ENCODE assay signal across 8 cellular contexts in genomic region chr3:9809615-9810356, GRCh38. TPM values are rescaled to one million over a fixed set of nuclear protein-coding genes. Genes with fewer than 3 reads are reported as not detected.
A peak's percentile ranks its signal among the peaks of the same experiment; 100 is the strongest.
DNase-seq lines count a peak whose midpoint lies in the region; ATAC-seq and TF ChIP-seq lines count a peak whose summit lies in the region.

Gene TTLL3 (plus strand): TSS chr3:9810262. CDS start chr3:9810662, 400 bp downstream.

- H3K27ac ChIP-seq in CD8-positive, alpha-beta memory T cell (ENCODE audit: low read depth, low read length), result peak within 1 kb of the TSS; percentile 71
- H3K27ac ChIP-seq in KMS-11 (peak within 1 kb of the TSS; percentile 39; the same call in 1 of the 2 replicates), cardiac muscle cell (peak within 1 kb of the TSS; percentile 45), ovary (peak within 1 kb of the TSS; percentile 54 to 92)

- H3K9me3 ChIP-seq in CD8-positive, alpha-beta memory T cell (ENCODE audit: low read length), result no peaks in the 10 kb centered on the region
- H3K9me3 ChIP-seq in cardiac muscle cell (ENCODE audit: low read depth) (no peaks in the 10 kb centered on the region), ovary (no peaks in the 10 kb centered on the region)

- no peaks in the 10 kb centered on the region for H3K79me2 ChIP-seq in KMS-11 (ENCODE audit: insufficient read depth, low read depth)

- no peak for TF ChIP-seq CTCF in KMS-11 (conservative IDR thresholded peaks at IDR 0.05; ENCODE audit: low read depth, low read length)
- TF ChIP-seq CTCF in cardiac muscle cell (IDR thresholded peaks at IDR 0.05; ENCODE audit: low read depth, low read length), result no peak
- TF ChIP-seq CTCF in ovary (IDR thresholded peaks at IDR 0.05), result no peak

- CTCF ChIA-PET in CD8-positive, alpha-beta memory T cell (lab: Charles Lee), result interaction anchor here (0.9 to 1.8 kb wide), 4 partner anchors 17 to 61 kb away, joined by 3 to 6 read pairs (median 4); partner anchors contain the start of genes ARPC4 and TADA3

- H4K20me1 ChIP-seq in KMS-11 (ENCODE audit: insufficient read depth), result no peaks in the 10 kb centered on the region

- peak within 1 kb of the TSS; percentile 63 for H3K4me3 ChIP-seq in CD8-positive, alpha-beta memory T cell (ENCODE audit: low read length)
- peak within 1 kb of the TSS; percentile 27 for H3K4me3 ChIP-seq in KMS-11 (IDR thresholded peaks at IDR 0.05; ENCODE audit: insufficient read depth, low read depth, low read length)
- H3K4me3 ChIP-seq in cardiac muscle cell, result peak within 1 kb of the TSS; percentile 44
- peak within 1 kb of the TSS; percentile 65 for H3K4me3 ChIP-seq in ovary

- no peaks in the 10 kb centered on the region for H3K27me3 Mint-ChIP-seq in CD8-positive, alpha-beta memory T cell

- intact Hi-C loops in ovary (cut with DNase I), result no loop called here

- H3K9ac ChIP-seq in KMS-11, result peak within 1 kb of the TSS; percentile 51; the same call in 1 of the 2 replicates

- H3K4me1 ChIP-seq in CD8-positive, alpha-beta memory T cell (ENCODE audit: insufficient read depth, low read length), result peaks cover 28% of the 10 kb centered on the region
- H3K4me1 ChIP-seq in KMS-11 (ENCODE audit: low read depth, poor library complexity, severe bottlenecking), result peaks cover 11% of the 10 kb centered on the region
- peaks cover 11% of the 10 kb centered on the region for H3K4me1 ChIP-seq in cardiac muscle cell (ENCODE audit: low read depth)
- peaks cover 8% of the 10 kb centered on the region for H3K4me1 ChIP-seq in ovary (ENCODE audit: insufficient read depth)

- H3K27me3 ChIP-seq in CD8-positive, alpha-beta memory T cell (ENCODE audit: insufficient read depth, low read length, poor library complexity, severe bottlenecking), result no peaks in the 10 kb centered on the region
- no peaks in the 10 kb centered on the region for H3K27me3 ChIP-seq in KMS-11 (ENCODE audit: insufficient read depth, low read depth)
- no peaks in the 10 kb centered on the region for H3K27me3 ChIP-seq in cardiac muscle cell
- H3K27me3 ChIP-seq in ovary, result no peaks in the 10 kb centered on the region

- peak within 1 kb of the TSS; percentile 87 to 98 (median 92) for H3K4me3 Mint-ChIP-seq in CD8-positive, alpha-beta memory T cell

- no peaks in the 10 kb centered on the region for H3K9me3 Mint-ChIP-seq in CD8-positive, alpha-beta memory T cell

- peaks cover 0 to 38% (median 0%) of the 10 kb centered on the region in 3 donors for H3K36me3 Mint-ChIP-seq in CD8-positive, alpha-beta memory T cell

- peak; percentile 17 for TF ChIP-seq POLR2A in ovary (IDR thresholded peaks at IDR 0.05)

- POLR2A ChIA-PET in CD8-positive, alpha-beta memory T cell (lab: Charles Lee), result interaction anchor here (0.7 to 3.0 kb wide), 7 partner anchors 10 to 138 kb away, joined by 3 to 37 read pairs (median 4); partner anchors contain the start of genes ARPC4, JAGN1 and TADA3

- H3K27ac Mint-ChIP-seq in CD8-positive, alpha-beta memory T cell, result peak within 1 kb of the TSS; percentile 90 to 100 (median 98)

- peak; percentile 29 to 66 (median 40) for DNase-seq in CD8-positive, alpha-beta memory T cell
- DNase-seq in SW 1271 (lab: John Stamatoyannopoulos, UW) (peak; percentile 32 to 71), amniotic epithelial cell (ENCODE audit: low read depth) (peak; percentile 62), cardiac muscle cell (ENCODE audit: low read depth in 1 of 2, low spot score in 1 of 2) (peak; percentile 66 to 70), ovary (peak; percentile 82 to 90 (median 86)), middle frontal gyrus (ENCODE audit: extremely low spot score, low spot score) (no peak)

- H3K36me3 ChIP-seq in CD8-positive, alpha-beta memory T cell (ENCODE audit: insufficient read depth, low read length), result peaks cover 15% of the 10 kb centered on the region
- no peaks in the 10 kb centered on the region for H3K36me3 ChIP-seq in KMS-11 (ENCODE audit: insufficient read depth)
- H3K36me3 ChIP-seq in cardiac muscle cell, result peaks cover 10% of the 10 kb centered on the region
- H3K36me3 ChIP-seq in ovary, result no peaks in the 10 kb centered on the region

- WGBS in ovary, 3 donors, result 1% methylated on average over 17 to 66 of the region's 67 CpGs

- peak within 1 kb of the TSS; percentile 47 for H2AFZ ChIP-seq in KMS-11 (ENCODE audit: low read depth)

- no peak for TF ChIP-seq EP300 in ovary (IDR thresholded peaks at IDR 0.05)

- peak; percentile 49 for ATAC-seq in GM19455 (IDR thresholded peaks at IDR 0.05; ENCODE audit: unreplicated experiment)

- H3K4me1 Mint-ChIP-seq in CD8-positive, alpha-beta memory T cell, result peaks cover 36 to 46% (median 46%) of the 10 kb centered on the region in 3 donors

- H3K4me2 ChIP-seq in KMS-11, result peak within 1 kb of the TSS; percentile 68

RNA-seq across cellular contexts. Expression of gene TTLL3, which starts in this region (rescaled TPM):
- 10 to 100 TPM; 18.8 to 19.1 TPM for total RNA-seq in CD8-positive, alpha-beta memory T cell
- 3.8 TPM for polyA plus RNA-seq in CD8-positive, alpha-beta memory T cell
- 20.1 and 59.6 TPM in 2 replicates for total RNA-seq in cardiac muscle cell
- polyA plus RNA-seq in cardiac muscle cell, result 29.4 and 38.8 TPM in 2 replicates
- total RNA-seq in ovary, result 10 to 100 TPM; 53.4 to 94.4 (median 65.1) TPM
- 10 to 100 TPM; 43.0 to 62.0 TPM for polyA plus RNA-seq in ovary
